ENCODE assay signal across 8 cellular contexts in the genomic region with DNA sequence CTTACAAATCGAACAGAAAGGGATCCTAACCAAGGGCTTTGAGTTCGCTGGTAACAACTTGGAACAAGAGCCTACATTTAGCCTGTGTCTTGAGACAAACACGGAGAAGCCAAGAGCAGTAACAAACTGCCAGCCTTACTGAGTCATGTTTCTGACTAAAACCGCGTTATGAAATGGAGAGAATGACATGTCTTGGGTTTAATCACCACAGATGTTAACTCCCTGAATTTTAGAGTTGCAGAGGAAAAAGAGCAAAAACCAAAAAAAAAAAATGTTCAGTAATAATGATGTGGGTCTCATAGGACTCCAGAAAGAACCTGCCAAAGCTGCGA. TPM values are rescaled to one million over a fixed set of nuclear protein-coding genes. Genes with fewer than 3 reads are reported as not detected.
DNase-seq lines count a peak whose midpoint lies in the region; ATAC-seq, FAIRE-seq and TF ChIP-seq lines count a peak whose summit lies in the region.

No MANE protein-coding gene starts in this region.

- TF ChIP-seq CTCF in MCF 10A (IDR thresholded peaks at IDR 0.05; ENCODE audit: unreplicated experiment) (no peak), keratinocyte (optimal IDR thresholded peaks at IDR 0.05 in 1 of 3, IDR thresholded peaks at IDR 0.05 in 1 of 3, conservative IDR thresholded peaks at IDR 0.05 in 1 of 3; ENCODE audit: extremely low read depth in 1 of 3, insufficient read depth in 2 of 3, low read length in 3 of 3) (no peak)

- H3K4me2 ChIP-seq in keratinocyte (ENCODE audit: control insufficient read depth, extremely low read depth, insufficient read depth, low read depth, low read length), result peak overlapping the region; percentile 98

- peak overlapping the region; percentile 94 for H3K27ac ChIP-seq in keratinocyte (ENCODE audit: control insufficient read depth, insufficient read depth, low read length)

- peak; percentile 2 for DNase-seq in stimulated activated CD4-positive, alpha-beta T cell treated with anti-CD3 and anti-CD28 coated beads, Interleukin-12 subunit alpha, Interleukin-12 subunit beta, amount 100 ng/mL, for 4 hours
- DNase-seq in stimulated activated CD4-positive, alpha-beta T cell treated with anti-CD3 and anti-CD28 coated beads, Interleukin-4, amount 100 ng/mL, for 1 hour, result no peak
- peak; percentile 87 for DNase-seq in MCF 10A (ENCODE audit: unreplicated experiment)
- DNase-seq in keratinocyte (ENCODE audit: low read depth, low spot score), result no peak
- DNase-seq in stimulated activated CD4-positive, alpha-beta T cell treated with anti-CD3 and anti-CD28 coated beads, TNF-alpha, amount 100 ng/mL, for 24 hours (ENCODE audit: low read depth in 3 of 3), result peak in 2 of 3 experiments; percentile 9 to 27
- DNase-seq in HEK293T (ENCODE audit: extremely low spot score), result no peak

- H3K9me1 ChIP-seq in keratinocyte (ENCODE audit: control insufficient read depth, extremely low read depth, insufficient read depth, low read length), result no peaks in the 10 kb centered on the region

- no peaks in the 10 kb centered on the region for H3K27me3 Mint-ChIP-seq in MCF 10A (ENCODE audit: insufficient read depth, unreplicated experiment)

- no peaks in the 10 kb centered on the region for H3K9me3 Mint-ChIP-seq in MCF 10A (ENCODE audit: unreplicated experiment)

- H3K4me3 Mint-ChIP-seq in MCF 10A (ENCODE audit: unreplicated experiment), result peak overlapping the region; percentile 89

- FAIRE-seq in keratinocyte (lab: Jason Lieb, UNC), result peak; percentile 86

- dilution Hi-C loops in keratinocyte (cut with MboI; ENCODE audit: extremely low pct_ligation_motif_present, low sequenced_read_pairs), result no loop called here

- H3K27me3 ChIP-seq in keratinocyte (ENCODE audit: control insufficient read depth, extremely low read depth, insufficient read depth, low read length), result no peaks in the 10 kb centered on the region

- peaks cover 10% of the 10 kb centered on the region for H3K4me1 ChIP-seq in keratinocyte (ENCODE audit: control insufficient read depth, extremely low read depth, insufficient read depth, low read length)

- no peaks in the 10 kb centered on the region for H4K20me1 ChIP-seq in keratinocyte (ENCODE audit: control insufficient read depth, extremely low read depth, insufficient read depth, low read length)

- intact Hi-C loops in MCF 10A (cut with micrococcal nuclease), result loop anchor here (2.0 to 5.0 kb wide), 3 partner anchors 157 to 329 kb away; a partner anchor contains a TSS

- H3K79me2 ChIP-seq in keratinocyte (ENCODE audit: control insufficient read depth, insufficient read depth, low read length), result peaks cover 44% of the 10 kb centered on the region

- ATAC-seq in HG03025 (IDR thresholded peaks at IDR 0.05; ENCODE audit: low FRiP score, unreplicated experiment), result peak; percentile 13

- H3K9me3 ChIP-seq in keratinocyte (ENCODE audit: control insufficient read depth, low read depth, low read length), result no peaks in the 10 kb centered on the region

- no peaks in the 10 kb centered on the region for H3K36me3 ChIP-seq in keratinocyte (ENCODE audit: control insufficient read depth in 2 of 2, extremely low read depth in 1 of 2, insufficient read depth in 2 of 2, low read length in 2 of 2)

- H3K9ac ChIP-seq in keratinocyte (ENCODE audit: control insufficient read depth, extremely low read depth, insufficient read depth, low read length), result peak overlapping the region; percentile 96

- no TSS peak for BruUV-seq in MCF 10A (replicated peaks; lab: Mats Ljungman, UMichigan)

- H3K4me3 ChIP-seq in keratinocyte (ENCODE audit: control insufficient read depth in 2 of 3, extremely low read depth in 1 of 3, insufficient read depth in 2 of 3, low read depth in 1 of 3, low read length in 3 of 3), result peak overlapping the region; percentile 91 to 98 (median 96)

- H3K36me3 Mint-ChIP-seq in MCF 10A (ENCODE audit: insufficient read depth, unreplicated experiment), result no peaks in the 10 kb centered on the region

- CTCF ChIA-PET in MCF 10A (lab: Yijun Ruan, JAX), result interaction anchor here (0.6 to 0.7 kb wide), 3 partner anchors 160 to 363 kb away, joined by 3 to 5 read pairs (median 4); no protein-coding TSS in a partner anchor
- CTCF ChIA-PET in HEK293T (lab: Yijun Ruan, JAX), result no interaction called here

- peak overlapping the region; percentile 94 for H3K27ac Mint-ChIP-seq in MCF 10A (ENCODE audit: low read depth, unreplicated experiment)

- H2AFZ ChIP-seq in keratinocyte (ENCODE audit: control insufficient read depth, low read length), result peak overlapping the region; percentile 99

- POLR2A ChIA-PET in MCF 10A (lab: Yijun Ruan, JAX) (interaction anchor here (0.6 to 0.8 kb wide), 4 partner anchors 13 to 88 kb away, joined by 3 to 5 read pairs (median 3); a partner anchor contains a TSS), HEK293T (lab: Yijun Ruan, JAX) (no interaction called here)

- H3K4me1 Mint-ChIP-seq in MCF 10A (ENCODE audit: insufficient read depth, unreplicated experiment), result peaks cover 36% of the 10 kb centered on the region

TF ChIP-seq in PFSK-1, 5 proteins besides CTCF, POLR2A, EP300 and RAD21:
- TF ChIP-seq SIN3A (IDR thresholded peaks at IDR 0.05; ENCODE audit: borderline replicate concordance, insufficient read depth, low read length) (peak; percentile 77; the same call in 1 of the 2 replicates), FOXP2 (optimal IDR thresholded peaks at IDR 0.05; ENCODE audit: borderline replicate concordance, extremely low read depth, extremely low read length, insufficient read depth) (no peak), TAF1 (IDR thresholded peaks at IDR 0.05; ENCODE audit: borderline replicate concordance, insufficient read depth, low read length) (no peak)

TF ChIP-seq in HEK293T, 16 proteins besides CTCF, POLR2A, EP300 and RAD21:
- no peak for TF ChIP-seq ELF4 (IDR thresholded peaks at IDR 0.05)
- TF ChIP-seq FOXK2 (IDR thresholded peaks at IDR 0.05), result no peak
- TF ChIP-seq HDGF (IDR thresholded peaks at IDR 0.05; ENCODE audit: borderline replicate concordance), result no peak
- TF ChIP-seq FOXM1 (IDR thresholded peaks at IDR 0.05; ENCODE audit: borderline replicate concordance), result no peak
- no peak for TF ChIP-seq NFRKB (IDR thresholded peaks at IDR 0.05)
- no peak for TF ChIP-seq FOXA1 (IDR thresholded peaks at IDR 0.05)
- TF ChIP-seq, protein P1, sequence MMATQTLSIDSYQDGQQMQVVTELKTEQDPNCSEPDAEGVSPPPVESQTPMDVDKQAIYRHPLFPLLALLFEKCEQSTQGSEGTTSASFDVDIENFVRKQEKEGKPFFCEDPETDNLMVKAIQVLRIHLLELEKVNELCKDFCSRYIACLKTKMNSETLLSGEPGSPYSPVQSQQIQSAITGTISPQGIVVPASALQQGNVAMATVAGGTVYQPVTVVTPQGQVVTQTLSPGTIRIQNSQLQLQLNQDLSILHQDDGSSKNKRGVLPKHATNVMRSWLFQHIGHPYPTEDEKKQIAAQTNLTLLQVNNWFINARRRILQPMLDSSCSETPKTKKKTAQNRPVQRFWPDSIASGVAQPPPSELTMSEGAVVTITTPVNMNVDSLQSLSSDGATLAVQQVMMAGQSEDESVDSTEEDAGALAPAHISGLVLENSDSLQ (IDR thresholded peaks at IDR 0.05), result no peak
- no peak for TF ChIP-seq SUZ12 (IDR thresholded peaks at IDR 0.05)
- TF ChIP-seq ZNF384 (IDR thresholded peaks at IDR 0.05), result no peak
- no peak for TF ChIP-seq LEF1 (IDR thresholded peaks at IDR 0.05; ENCODE audit: borderline replicate concordance)
- no peak for TF ChIP-seq TARDBP (IDR thresholded peaks at IDR 0.05)
- TF ChIP-seq ARNT (IDR thresholded peaks at IDR 0.05), result no peak
- TF ChIP-seq SP1 (IDR thresholded peaks at IDR 0.05), result no peak
- TF ChIP-seq L3MBTL2 (conservative IDR thresholded peaks at IDR 0.05), result no peak
- TF ChIP-seq CTBP1 (IDR thresholded peaks at IDR 0.05; ENCODE audit: borderline replicate concordance), result no peak

RNA-seq across cellular contexts. Expression of a gene that starts 1.0 kb away (rescaled TPM):
- 6.2 TPM for polyA plus RNA-seq in PFSK-1 (2012; ENCODE audit: insufficient read length, low read depth)
- total RNA-seq in MCF 10A (2022), result 17.7 and 20.1 TPM in 2 replicates
- 8.7 to 11.7 TPM (median 10.4 TPM) in 3 replicates for polyA plus RNA-seq in keratinocyte
- 3.4 TPM for polyA plus RNA-seq in keratinocyte (2011; ENCODE audit: low read depth)
- 8.6 and 14.6 TPM in 2 replicates for polyA plus RNA-seq in keratinocyte (2011; cell fraction: cytosol; rRNA removed)
- polyA plus RNA-seq in keratinocyte (2011; cell fraction: nucleus; rRNA removed), result 7.0 and 10.4 TPM in 2 replicates
- polyA plus RNA-seq in keratinocyte (2012; ENCODE audit: low replicate concordance), result 6.1 and 6.2 TPM in 2 replicates
- polyA minus RNA-seq in keratinocyte, result 6.1 to 36.4 TPM (median 21.8 TPM) in 3 replicates
- 21.5 TPM for polyA minus RNA-seq in keratinocyte (2011; cell fraction: cytosol; rRNA and poly(A)+ RNA removed)
- polyA minus RNA-seq in keratinocyte (2011; cell fraction: nucleus; rRNA and poly(A)+ RNA removed), result 9.4 and 26.5 TPM in 2 replicates

RNA-seq across cellular contexts. Expression of a gene that starts 59.0 kb away (rescaled TPM):
- polyA plus RNA-seq in PFSK-1 (2012; ENCODE audit: insufficient read length, low read depth), result 14.0 TPM
- 26.4 and 28.8 TPM in 2 replicates for total RNA-seq in MCF 10A (2022)
- polyA plus RNA-seq in keratinocyte, result 23.8 to 35.4 TPM (median 33.1 TPM) in 3 replicates
- polyA plus RNA-seq in keratinocyte (2011; ENCODE audit: low read depth), result 17.5 TPM
- 16.8 and 31.6 TPM in 2 replicates for polyA plus RNA-seq in keratinocyte (2011; cell fraction: cytosol; rRNA removed)
- polyA plus RNA-seq in keratinocyte (2011; cell fraction: nucleus; rRNA removed), result 24.2 and 38.5 TPM in 2 replicates
- polyA plus RNA-seq in keratinocyte (2012; ENCODE audit: low replicate concordance), result 17.6 and 25.2 TPM in 2 replicates
- 3.5 to 10.4 TPM (median 5.5 TPM) in 3 replicates for polyA minus RNA-seq in keratinocyte
- 5.2 TPM for polyA minus RNA-seq in keratinocyte (2011; cell fraction: cytosol; rRNA and poly(A)+ RNA removed)
- polyA minus RNA-seq in keratinocyte (2011; cell fraction: nucleus; rRNA and poly(A)+ RNA removed), result 7.9 and 11.4 TPM in 2 replicates

Comparison
In these comparisons a context has a peak if more than half of its experiments do, and no peak if none do; other contexts are left out.
1. DNase-seq: peak in stimulated activated CD4-positive, alpha-beta T cell treated with anti-CD3 and anti-CD28 coated beads, Interleukin-12 subunit alpha, Interleukin-12 subunit beta, amount 100 ng/mL, for 4 hours (single experiment), MCF 10A (single experiment) and stimulated activated CD4-positive, alpha-beta T cell treated with anti-CD3 and anti-CD28 coated beads, TNF-alpha, amount 100 ng/mL, for 24 hours (2 of 3); none in stimulated activated CD4-positive, alpha-beta T cell treated with anti-CD3 and anti-CD28 coated beads, Interleukin-4, amount 100 ng/mL, for 1 hour (single experiment), keratinocyte (single experiment) and HEK293T (single experiment).